19 cellular contexts compared by ENCODE assay signal in genomic region chr2:134144081-134144596, GRCh38.
DNase-seq lines count a peak whose midpoint lies in the region; ATAC-seq and TF ChIP-seq lines count a peak whose summit lies in the region.
"Had no signal": no experiment of that assay in that cellular context is flagged by ENCODE, and none has a peak within 500 bp of the region (broad histone marks: within the 10 kb centered on the region; RNA-seq: fewer than 3 reads in every experiment).

No MANE protein-coding gene starts in this region.

- no peak for TF ChIP-seq CTCF in upper lobe of left lung (IDR thresholded peaks at IDR 0.05)

- no peak for TF ChIP-seq EP300 in upper lobe of left lung (IDR thresholded peaks at IDR 0.05)

- no peaks in the 10 kb centered on the region for H3K36me3 ChIP-seq in HAP-1 (replicated peaks)
- H3K36me3 ChIP-seq in upper lobe of left lung: no peaks in the 10 kb centered on the region

- H3K4me1 ChIP-seq in HAP-1 (peaks cover 2% of the 10 kb centered on the region), upper lobe of left lung (peaks cover 19 to 37% (median 22%) of the 10 kb centered on the region in 4 donors)

- H3K4me3 Mint-ChIP-seq in central memory CD8-positive, alpha-beta T cell: no peak overlapping the region
- H3K4me3 Mint-ChIP-seq in naive thymus-derived CD8-positive, alpha-beta T cell: peak overlapping the region in 1 of 10 donors; percentile 36
- H3K4me3 Mint-ChIP-seq: activated naive CD4-positive, alpha-beta T cell treated with anti-CD3 and anti-CD28 coated beads, Interleukin-2, amount 50 U/mL, for 24 hours; activated T-cell treated with anti-CD3 and anti-CD28 coated beads, Interleukin-2, amount 50 U/mL, for 72 hours had no signal

- H3K36me3 Mint-ChIP-seq in central memory CD8-positive, alpha-beta T cell (ENCODE audit: insufficient read depth): peaks cover 4% of the 10 kb centered on the region
- peaks cover 0 to 9% (median 4%) of the 10 kb centered on the region in 3 donors for H3K36me3 Mint-ChIP-seq in naive thymus-derived CD8-positive, alpha-beta T cell

- no peaks in the 10 kb centered on the region for H3K9me3 Mint-ChIP-seq in central memory CD8-positive, alpha-beta T cell
- H3K9me3 Mint-ChIP-seq in naive thymus-derived CD8-positive, alpha-beta T cell: no peaks in the 10 kb centered on the region
- H3K9me3 Mint-ChIP-seq: activated naive CD4-positive, alpha-beta T cell treated with anti-CD3 and anti-CD28 coated beads, Interleukin-2, amount 50 U/mL, for 24 hours; activated T-cell treated with anti-CD3 and anti-CD28 coated beads, Interleukin-2, amount 50 U/mL, for 72 hours had no signal

- ATAC-seq in central memory CD8-positive, alpha-beta T cell (replicated peaks; ENCODE audit: extremely low read depth, poor library complexity, severe bottlenecking): no peak
- ATAC-seq in naive thymus-derived CD8-positive, alpha-beta T cell: no peak
- ATAC-seq in upper lobe of left lung (ENCODE audit: low FRiP score in 2 of 2): no peak
- ATAC-seq: activated T-cell treated with anti-CD3 and anti-CD28 coated beads, Interleukin-2, amount 50 U/mL, for 72 hours; K562; left colon; SK-N-SH treated with all-trans-retinoic acid at 6 μM for 48 hours had no signal

- no peaks in the 10 kb centered on the region for H3K27me3 Mint-ChIP-seq in central memory CD8-positive, alpha-beta T cell
- H3K27me3 Mint-ChIP-seq in naive thymus-derived CD8-positive, alpha-beta T cell: no peaks in the 10 kb centered on the region
- H3K27me3 Mint-ChIP-seq: activated naive CD4-positive, alpha-beta T cell treated with anti-CD3 and anti-CD28 coated beads, Interleukin-2, amount 50 U/mL, for 24 hours had no signal

- peak; percentile 40 for DNase-seq in D341Med (ENCODE audit: low spot score)
- peak; percentile 40 for DNase-seq in NCI-H2171 (lab: John Stamatoyannopoulos, UW)
- no peak for DNase-seq in central memory CD8-positive, alpha-beta T cell (ENCODE audit: low spot score in 2 of 2)
- no peak for DNase-seq in naive thymus-derived CD8-positive, alpha-beta T cell
- DNase-seq in HAP-1 (ENCODE audit: low spot score in 2 of 2): no peak
- DNase-seq in upper lobe of left lung: no peak
- no peak for DNase-seq in HK-2 (ENCODE audit: unreplicated experiment)
- DNase-seq: activated CD4-positive, CD25-positive, alpha-beta regulatory T cell; activated CD8-positive, alpha-beta memory T cell treated with anti-CD3 and anti-CD28 coated beads for 24 hours; activated T-cell treated with anti-CD3 and anti-CD28 coated beads, Interleukin-2, amount 50 U/mL, for 72 hours; AML-193; left colon; NCI-H1694; stimulated activated CD4-positive, alpha-beta T cell treated with anti-CD3 and anti-CD28 coated beads, Interleukin-4, amount 100 ng/mL, for 1 hour; T-helper 9 cell had no signal

- POLR2A ChIA-PET in naive thymus-derived CD8-positive, alpha-beta T cell (lab: Charles Lee): no interaction called here

- H3K4me1 Mint-ChIP-seq in central memory CD8-positive, alpha-beta T cell: peaks cover 79% of the 10 kb centered on the region
- H3K4me1 Mint-ChIP-seq in naive thymus-derived CD8-positive, alpha-beta T cell: peaks cover 51 to 84% (median 81%) of the 10 kb centered on the region in 4 donors

- 95 to 96% methylated on average over 6 of the region's 6 CpGs for WGBS in upper lobe of left lung, 2 donors

- no peak for TF ChIP-seq POLR2A in upper lobe of left lung (IDR thresholded peaks at IDR 0.05)

- H3K27me3 ChIP-seq in HAP-1 (ENCODE audit: low read depth): no peaks in the 10 kb centered on the region
- H3K27me3 ChIP-seq in upper lobe of left lung: no peaks in the 10 kb centered on the region

- in situ Hi-C loops in HAP-1 (cut with MboI; ENCODE audit: low sequenced_read_pairs): no loop called here

- peak overlapping the region; percentile 9 for H3K27ac Mint-ChIP-seq in central memory CD8-positive, alpha-beta T cell (ENCODE audit: low read depth)
- H3K27ac Mint-ChIP-seq in naive thymus-derived CD8-positive, alpha-beta T cell: peak overlapping the region in 8 of 10 donors; percentile 13 to 76 (median 46)
- H3K27ac Mint-ChIP-seq: activated T-cell treated with anti-CD3 and anti-CD28 coated beads, Interleukin-2, amount 50 U/mL, for 72 hours had no signal

- H3K9me3 ChIP-seq in HAP-1: no peaks in the 10 kb centered on the region
- H3K9me3 ChIP-seq in upper lobe of left lung: no peaks in the 10 kb centered on the region

- H3K4me3 ChIP-seq in HAP-1: no peak overlapping the region
- no peak overlapping the region for H3K4me3 ChIP-seq in upper lobe of left lung
- H3K4me3 ChIP-seq: K562, smooth muscle cell had no signal

- no peak overlapping the region for H3K27ac ChIP-seq in upper lobe of left lung

Comparison
In these comparisons a context has a peak if more than half of its experiments do, and no peak if none do; other contexts are left out.
1. DNase-seq: peak in D341Med (single experiment) and NCI-H2171 (single experiment); none in central memory CD8-positive, alpha-beta T cell (0 of 2), naive thymus-derived CD8-positive, alpha-beta T cell (0 of 10), HAP-1 (0 of 2), upper lobe of left lung (0 of 2) and HK-2 (single experiment).